8 cellular contexts compared by ENCODE assay signal in genomic region chr3:38454884-38455638, GRCh38. TPM values are rescaled to one million over a fixed set of nuclear protein-coding genes. Genes with fewer than 3 reads are reported as not detected.
DNase-seq lines count a peak whose midpoint lies in the region; ATAC-seq and TF ChIP-seq lines count a peak whose summit lies in the region.

No MANE protein-coding gene starts in this region.

- no peaks in the 10 kb centered on the region for H3K36me3 ChIP-seq in kidney epithelial cell (ENCODE audit: control insufficient read depth, insufficient read depth, low read length)

- ATAC-seq in GM21381 (IDR thresholded peaks at IDR 0.05; ENCODE audit: unreplicated experiment), result no peak

- DNase-seq in GM20000 (ENCODE audit: low spot score), result peak; percentile 70
- peak; percentile 62 for DNase-seq in NCI-H1048 (lab: John Stamatoyannopoulos, UW)
- peak; percentile 40 for DNase-seq in T1000 (lab: John Stamatoyannopoulos, UW)
- peak; percentile 84 for DNase-seq in cerebellum (ENCODE audit: low spot score)
- DNase-seq in kidney epithelial cell (ENCODE audit: low read depth), result no peak
- DNase-seq in stimulated activated CD4-positive, alpha-beta T cell treated with anti-CD3 and anti-CD28 coated beads, Interleukin-12 subunit alpha, Interleukin-12 subunit beta, amount 100 ng/mL, for 4 hours, result peak; percentile 37

- peak overlapping the region; percentile 83 for H3K27ac ChIP-seq in C4-2B

- TF ChIP-seq CTCF in C4-2B (conservative IDR thresholded peaks at IDR 0.05), result no peak
- TF ChIP-seq CTCF in GM20000 (IDR thresholded peaks at IDR 0.05; ENCODE audit: extremely low read depth, missing control alignments), result no peak
- TF ChIP-seq CTCF in kidney epithelial cell (IDR thresholded peaks at IDR 0.05; ENCODE audit: insufficient read depth, low read length, poor library complexity, severe bottlenecking), result no peak

- H3K4me3 ChIP-seq in kidney epithelial cell (ENCODE audit: low read depth, low read length), result peak overlapping the region; percentile 70

- no peaks in the 10 kb centered on the region for H3K27me3 ChIP-seq in kidney epithelial cell (ENCODE audit: control insufficient read depth, insufficient read depth, low read length)

RNA-seq across cellular contexts. Expression of gene ACVR2B, which starts 1.4 kb away (rescaled TPM):
- total RNA-seq in cerebellum (47.0 TPM), kidney epithelial cell (16.1 and 18.7 TPM in 2 replicates)

RNA-seq across cellular contexts. Expression of gene EXOG, which starts 41.1 kb away (rescaled TPM):
- total RNA-seq in cerebellum (26.6 TPM), kidney epithelial cell (5.4 and 6.4 TPM in 2 replicates)
